In the genomic region with DNA sequence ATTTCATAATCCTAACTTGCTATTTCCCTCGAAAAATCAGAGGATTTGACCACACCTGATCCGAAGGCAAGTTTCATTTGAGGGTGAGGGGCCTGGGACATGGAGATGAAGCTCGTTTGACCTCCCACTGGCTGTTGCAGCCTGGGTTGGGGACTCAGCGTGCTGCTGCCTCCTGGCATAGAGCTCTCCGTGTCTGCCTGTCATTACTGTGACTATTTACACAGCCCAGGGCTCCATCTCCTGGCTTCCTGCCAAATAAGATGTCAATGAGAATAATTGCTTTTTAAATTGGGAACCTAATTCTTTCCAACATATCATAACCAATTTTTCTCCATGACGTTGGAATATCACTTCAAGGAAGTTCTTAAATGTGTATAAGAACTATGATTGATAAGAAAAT, we compare ENCODE assay signal across 14 cellular contexts.
DNase-seq lines count a peak whose midpoint lies in the region; ATAC-seq and TF ChIP-seq lines count a peak whose summit lies in the region.
"Had no signal": no experiment of that assay in that cellular context is flagged by ENCODE, and none has a peak within 500 bp of the region (broad histone marks: within the 10 kb centered on the region; RNA-seq: fewer than 3 reads in every experiment).

No MANE protein-coding gene starts in this region.

- peaks cover 0 to 32% (median 10%) of the 10 kb centered on the region in 4 donors for H3K4me1 ChIP-seq in esophagus muscularis mucosa

- ATAC-seq in GM18511 (IDR thresholded peaks at IDR 0.05; ENCODE audit: unreplicated experiment), result no peak
- no peak for ATAC-seq in HG03025 (IDR thresholded peaks at IDR 0.05; ENCODE audit: low FRiP score, unreplicated experiment)
- no peak for ATAC-seq in HG03442 (IDR thresholded peaks at IDR 0.05; ENCODE audit: unreplicated experiment)
- ATAC-seq: activated naive CD8-positive, alpha-beta T cell treated with anti-CD3 and anti-CD28 coated beads, Interleukin-2, amount 50 U/mL, for 24 hours had no signal

- no peak overlapping the region for H3K27ac ChIP-seq in esophagus muscularis mucosa (replicated peaks in 1 of 4)

- TF ChIP-seq POLR2A in esophagus muscularis mucosa (IDR thresholded peaks at IDR 0.05; ENCODE audit: low read depth), result no peak

- no peak for TF ChIP-seq CTCF in esophagus muscularis mucosa (IDR thresholded peaks at IDR 0.05)
- TF ChIP-seq CTCF in GM10266 (IDR thresholded peaks at IDR 0.05; ENCODE audit: control insufficient read depth, insufficient read depth, low read depth, missing control alignments), result no peak

- no peak for TF ChIP-seq EP300 in esophagus muscularis mucosa (IDR thresholded peaks at IDR 0.05)

- no peak overlapping the region for H3K4me3 ChIP-seq in esophagus muscularis mucosa

- no peaks in the 10 kb centered on the region for H3K27me3 ChIP-seq in esophagus muscularis mucosa

- WGBS in esophagus muscularis mucosa, result 30% methylated on average over 6 of the region's 6 CpGs

- H3K9me3 ChIP-seq in esophagus muscularis mucosa, result no peaks in the 10 kb centered on the region

- intact Hi-C loops in esophagus muscularis mucosa (cut with DNase I), result no loop called here

- DNase-seq in DMS79 (lab: John Stamatoyannopoulos, UW) (peak; percentile 54), NCI-H1105 (lab: John Stamatoyannopoulos, UW) (peak; percentile 86), NCI-H510A treated with DMSO at 0.1 percent for 48 hours (lab: John Stamatoyannopoulos, UW) (peak; percentile 91), esophagus muscularis mucosa (ENCODE audit: extremely low spot score) (peak; percentile 39), GM10266 (ENCODE audit: extremely low spot score) (no peak)
- DNase-seq: activated naive CD8-positive, alpha-beta T cell treated with anti-CD3 and anti-CD28 coated beads, Interleukin-2, amount 50 U/mL, for 24 hours; activated T-cell treated with anti-CD3 and anti-CD28 coated beads, Interleukin-2, amount 50 U/mL, for 48 hours; central memory CD4-positive, alpha-beta T cell; foreskin melanocyte; NCI-H2107; nephron progenitor cell had no signal

- H3K36me3 ChIP-seq in esophagus muscularis mucosa, result no peaks in the 10 kb centered on the region
